In genomic region chr14:37587881-37588666, GRCh38 we compare ENCODE assay signal across 1 cellular context.
TF ChIP-seq lines count a peak whose summit lies in the region.

No MANE protein-coding gene starts in this region.

TF ChIP-seq in HepG2, 621 proteins besides CTCF, POLR2A, EP300 and RAD21 (continued from another document and continues in another):
- TF ChIP-seq ELF4 (CRISPR knock-in tag; IDR thresholded peaks at IDR 0.05; ENCODE audit: borderline replicate concordance): no peak
- peak; percentile 81; the same call in 1 of the 2 replicates for TF ChIP-seq ZBTB10 (CRISPR knock-in tag; IDR thresholded peaks at IDR 0.05; ENCODE audit: borderline replicate concordance)
- peak; percentile 71 for TF ChIP-seq AHR (CRISPR knock-in tag; IDR thresholded peaks at IDR 0.05)
- TF ChIP-seq SMAD3 (CRISPR knock-in tag; IDR thresholded peaks at IDR 0.05): peak; percentile 80
- 0 out of 2 replicates have a peak, but pooled peaks have one; percentile 79 for TF ChIP-seq ZNF674 (CRISPR knock-in tag; IDR thresholded peaks at IDR 0.05; ENCODE audit: low read depth)
- 0 out of 2 replicates have a peak, but pooled peaks have one; percentile 18 for TF ChIP-seq NCOR1 (IDR thresholded peaks at IDR 0.05; ENCODE audit: borderline replicate concordance, low read length)
- no peak; the same call in 1 of the 2 replicates for TF ChIP-seq ZBTB34 (CRISPR knock-in tag; IDR thresholded peaks at IDR 0.05)
- TF ChIP-seq CENPX (CRISPR knock-in tag; IDR thresholded peaks at IDR 0.05): no peak
- no peak for TF ChIP-seq CEBPB (IDR thresholded peaks at IDR 0.05; ENCODE audit: borderline replicate concordance, low read depth, low read length)
- TF ChIP-seq ZNF280B (CRISPR knock-in tag; IDR thresholded peaks at IDR 0.05; ENCODE audit: borderline replicate concordance): peak; percentile 25; the same call in 1 of the 2 replicates
- TF ChIP-seq ETV6 (CRISPR knock-in tag; conservative IDR thresholded peaks at IDR 0.05): no peak; the same call in 1 of the 2 replicates
- peak; percentile 53; the same call in 1 of the 2 replicates for TF ChIP-seq ATF2 (CRISPR knock-in tag; IDR thresholded peaks at IDR 0.05)
- TF ChIP-seq THAP9 (CRISPR knock-in tag; IDR thresholded peaks at IDR 0.05; ENCODE audit: borderline replicate concordance): peak; percentile 84
- TF ChIP-seq SMAD1 (CRISPR knock-in tag; IDR thresholded peaks at IDR 0.05; ENCODE audit: borderline replicate concordance, low read depth): 0 out of 2 replicates have a peak, but pooled peaks have one; percentile 94
- TF ChIP-seq ZFAT (CRISPR knock-in tag; conservative IDR thresholded peaks at IDR 0.05): peak; percentile 72
- TF ChIP-seq ZHX1 (CRISPR knock-in tag; IDR thresholded peaks at IDR 0.05; ENCODE audit: low read depth): no peak
- TF ChIP-seq ZBTB37 (CRISPR knock-in tag; IDR thresholded peaks at IDR 0.05): peak; percentile 65
- no peak for TF ChIP-seq ZNF484 (CRISPR knock-in tag; IDR thresholded peaks at IDR 0.05; ENCODE audit: borderline replicate concordance, low read depth)
- TF ChIP-seq ZNF710 (CRISPR knock-in tag; IDR thresholded peaks at IDR 0.05; ENCODE audit: borderline replicate concordance): no peak
- no peak for TF ChIP-seq ZBTB2 (CRISPR knock-in tag; IDR thresholded peaks at IDR 0.05; ENCODE audit: low read depth)
- no peak for TF ChIP-seq ZNF816 (CRISPR knock-in tag; IDR thresholded peaks at IDR 0.05; ENCODE audit: borderline replicate concordance)
- no peak for TF ChIP-seq HNF4A (CRISPR knock-in tag; IDR thresholded peaks at IDR 0.05)
- no peak for TF ChIP-seq SP5 (CRISPR knock-in tag; IDR thresholded peaks at IDR 0.05; ENCODE audit: borderline replicate concordance, low read depth)
- TF ChIP-seq ZNF263 (CRISPR knock-in tag; IDR thresholded peaks at IDR 0.05): peak; percentile 84
- TF ChIP-seq HNRNPL (IDR thresholded peaks at IDR 0.05; ENCODE audit: low read depth, low read length): peak; percentile 77; the same call in 1 of the 2 replicates
- peak; percentile 42; the same call in 1 of the 2 replicates for TF ChIP-seq ZBTB26 (CRISPR knock-in tag; IDR thresholded peaks at IDR 0.05; ENCODE audit: borderline replicate concordance)
- TF ChIP-seq NCOA1 (CRISPR knock-in tag; IDR thresholded peaks at IDR 0.05): peak; percentile 98
- peak; percentile 84; the same call in 1 of the 2 replicates for TF ChIP-seq ZNF256 (CRISPR knock-in tag; conservative IDR thresholded peaks at IDR 0.05)
- TF ChIP-seq ZNF549 (CRISPR knock-in tag; IDR thresholded peaks at IDR 0.05): no peak
- TF ChIP-seq ADNP (CRISPR knock-in tag; IDR thresholded peaks at IDR 0.05): no peak
- TF ChIP-seq MXD1 (CRISPR knock-in tag; IDR thresholded peaks at IDR 0.05): peak; percentile 84; the same call in 1 of the 2 replicates
- peak; percentile 73; the same call in 1 of the 2 replicates for TF ChIP-seq TFAP4 (IDR thresholded peaks at IDR 0.05; ENCODE audit: borderline replicate concordance, low read depth)
- TF ChIP-seq ZNF850 (CRISPR knock-in tag; conservative IDR thresholded peaks at IDR 0.05): no peak
- TF ChIP-seq ATF1 (CRISPR knock-in tag; IDR thresholded peaks at IDR 0.05): no peak
- TF ChIP-seq ZNF264 (CRISPR knock-in tag; IDR thresholded peaks at IDR 0.05): no peak
- no peak for TF ChIP-seq HNRNPK (IDR thresholded peaks at IDR 0.05; ENCODE audit: low read depth, low read length, poor library complexity, severe bottlenecking)
